ENCODE assay signal across 8 cellular contexts in genomic region chr10:24617771-24618396, GRCh38.
DNase-seq lines count a peak whose midpoint lies in the region; ATAC-seq and TF ChIP-seq lines count a peak whose summit lies in the region.

No MANE protein-coding gene starts in this region.

- TF ChIP-seq RAD21 in IMR-90 (IDR thresholded peaks at IDR 0.05; ENCODE audit: low read length): peak; percentile 60

- no peak overlapping the region for H3K18ac ChIP-seq in IMR-90 (ENCODE audit: low read depth, low read length)

- BruUV-seq in IMR-90 (replicated peaks; lab: Mats Ljungman, UMichigan) (no TSS peak), mammary epithelial cell (replicated peaks; lab: Mats Ljungman, UMichigan) (no TSS peak)

- no peak overlapping the region for H3K4me2 ChIP-seq in IMR-90 (ENCODE audit: low read depth, low read length)
- peak overlapping the region; percentile 33 for H3K4me2 ChIP-seq in mammary epithelial cell (ENCODE audit: insufficient read depth, low read depth, low read length)

- intact Hi-C loops in IMR-90 (cut with micrococcal nuclease) (loop anchor here (1.0 kb wide), 1 partner anchor 463 kb away; no protein-coding TSS in a partner anchor), mammary epithelial cell (cut with micrococcal nuclease) (loop anchor here (1.0 to 10.0 kb wide), 3 partner anchors 372 to 559 kb away; partner anchors contain the start of gene GPR158), left colon (cut with DNase I, micrococcal nuclease) (no loop called here)

- no peak overlapping the region for H2BK15ac ChIP-seq in IMR-90 (ENCODE audit: low read depth, low read length)

- H4K91ac ChIP-seq in IMR-90 (ENCODE audit: insufficient read depth, low read depth, low read length): no peak overlapping the region

- H3K9me1 ChIP-seq in IMR-90 (ENCODE audit: insufficient read depth, low read length): peaks cover 2% of the 10 kb centered on the region; the same call in 1 of the 2 replicates

- TF ChIP-seq POLR2A in IMR-90 (IDR thresholded peaks at IDR 0.05; ENCODE audit: low read depth, low read length): no peak

- no CpG with 5 or more reads among the region's 7 CpGs for WGBS in IMR-90 (ENCODE audit: extremely low coverage in 2 of 2, insufficient read length in 1 of 2), 2 experiments
- WGBS in mammary epithelial cell (ENCODE audit: low coverage, missing lambda C conversion rate): 54% methylated on average over 7 of the region's 7 CpGs

- TF ChIP-seq CTCF in IMR-90 (conservative IDR thresholded peaks at IDR 0.05; ENCODE audit: low read depth, low read length): peak; percentile 70
- TF ChIP-seq CTCF in mammary epithelial cell (conservative IDR thresholded peaks at IDR 0.05 in 1 of 2, IDR thresholded peaks at IDR 0.05 in 1 of 2; ENCODE audit: extremely low read depth in 1 of 2, insufficient read depth in 1 of 2, low read depth in 1 of 2, low read length in 2 of 2): peak; percentile 87 to 90

- no peaks in the 10 kb centered on the region for H3K27me3 ChIP-seq in IMR-90 (ENCODE audit: control insufficient read depth, insufficient read depth, low read length)
- no peaks in the 10 kb centered on the region for H3K27me3 ChIP-seq in mammary epithelial cell (ENCODE audit: insufficient read depth, low read length)

- H2AFZ ChIP-seq in IMR-90 (replicated peaks; ENCODE audit: low read length, poor library complexity) (no peak overlapping the region), mammary epithelial cell (ENCODE audit: low read depth, low read length) (no peak overlapping the region)

- no peak overlapping the region for H4K8ac ChIP-seq in IMR-90 (ENCODE audit: low read depth in 2 of 2, low read length in 2 of 2)

- H2BK5ac ChIP-seq in IMR-90 (ENCODE audit: low read depth, low read length, poor library complexity, severe bottlenecking): no peak overlapping the region

- H3K79me1 ChIP-seq in IMR-90 (ENCODE audit: low read depth in 1 of 2, low read length in 2 of 2): peaks cover 18 to 40% of the 10 kb centered on the region in 2 experiments

- no peak overlapping the region for H2AK9ac ChIP-seq in IMR-90 (replicated peaks; ENCODE audit: low read depth, low read length, poor library complexity)

- ATAC-seq in activated CD4-positive, CD25-positive, alpha-beta regulatory T cell treated with anti-CD3 and anti-CD28 coated beads, Interleukin-2, amount 50 U/mL, for 24 hours: no peak
- ATAC-seq in IMR-90 (ENCODE audit: low read depth): no peak; the same call in 1 of the 2 replicates
- ATAC-seq in left colon: peak; percentile 73
- no peak for ATAC-seq in HG02970 (IDR thresholded peaks at IDR 0.05; ENCODE audit: low FRiP score, unreplicated experiment)

- POLR2A ChIA-PET in IMR-90 (lab: Charles Lee; ENCODE audit: unreplicated experiment): no interaction called here

- H3K27ac ChIP-seq in IMR-90 (ENCODE audit: insufficient read depth, low read length): no peak overlapping the region
- peak overlapping the region; percentile 55 for H3K27ac ChIP-seq in mammary epithelial cell (ENCODE audit: insufficient read depth, low read depth, low read length)

- peaks cover 35% of the 10 kb centered on the region for H3K79me2 ChIP-seq in mammary epithelial cell (ENCODE audit: insufficient read depth, low read length)

- H3K56ac ChIP-seq in IMR-90 (ENCODE audit: extremely low read depth, insufficient read depth, low read length): no peak overlapping the region

- H3K4me3 ChIP-seq in IMR-90 (ENCODE audit: insufficient read depth, low read depth, low read length) (no peak overlapping the region), mammary epithelial cell (replicated peaks in 1 of 3; ENCODE audit: insufficient read depth in 1 of 3, low read depth in 2 of 3, low read length in 3 of 3) (no peak overlapping the region)

- peaks cover 16% of the 10 kb centered on the region for H3K36me3 ChIP-seq in IMR-90 (ENCODE audit: control insufficient read depth, insufficient read depth, low read length)
- peaks cover 6% of the 10 kb centered on the region for H3K36me3 ChIP-seq in mammary epithelial cell (ENCODE audit: insufficient read depth, low read length)

- no peak overlapping the region for H2AK5ac ChIP-seq in IMR-90 (ENCODE audit: low read depth, low read length)

- in situ Hi-C loops in IMR-90 (cut with MboI; ENCODE audit: low sequenced_read_pairs): no loop called here
- in situ Hi-C loops in mammary epithelial cell (cut with MboI; ENCODE audit: low sequenced_read_pairs in 2 of 2): no loop called here

- H3K4me1 ChIP-seq in IMR-90 (ENCODE audit: control insufficient read depth, insufficient read depth, low read length) (peaks cover 4% of the 10 kb centered on the region; the same call in 1 of the 2 replicates), mammary epithelial cell (ENCODE audit: insufficient read depth, low read length) (peaks cover 43% of the 10 kb centered on the region)

- no peak overlapping the region for H3K4ac ChIP-seq in IMR-90 (ENCODE audit: low read depth, low read length)

- H3K9ac ChIP-seq in IMR-90 (ENCODE audit: low read depth, low read length): no peak overlapping the region
- H3K9ac ChIP-seq in mammary epithelial cell (ENCODE audit: insufficient read depth, low read length): peak overlapping the region; percentile 6

- H4K20me1 ChIP-seq in IMR-90 (ENCODE audit: insufficient read depth, low read length): peaks cover 7% of the 10 kb centered on the region; the same call in 1 of the 2 replicates
- H4K20me1 ChIP-seq in mammary epithelial cell (ENCODE audit: insufficient read depth, low read length): peaks cover 2% of the 10 kb centered on the region

- H3K14ac ChIP-seq in IMR-90 (replicated peaks; ENCODE audit: low read depth, low read length): no peak overlapping the region

- CTCF ChIA-PET in IMR-90 (lab: Yijun Ruan, JAX) (interaction anchor here (0.6 to 4.7 kb wide), 21 partner anchors 9 to 501 kb away, joined by 3 to 17 read pairs (median 3); no protein-coding TSS in a partner anchor), mammary epithelial cell (lab: Charles Lee; ENCODE audit: low non-redundant PET) (interaction anchor here (0.6 kb wide), 3 partner anchors 315 to 388 kb away, joined by 3 to 4 read pairs (median 3); no protein-coding TSS in a partner anchor)

- no peak overlapping the region for H3K23ac ChIP-seq in IMR-90 (ENCODE audit: low read depth, low read length)

- no peak overlapping the region for H4K5ac ChIP-seq in IMR-90 (ENCODE audit: low read depth, low read length)

- H3K9me3 ChIP-seq in IMR-90 (ENCODE audit: control insufficient read depth, insufficient read depth, low read length) (no peaks in the 10 kb centered on the region), mammary epithelial cell (replicated peaks; ENCODE audit: insufficient read depth, low read length) (no peaks in the 10 kb centered on the region)

- no peak overlapping the region for H2BK120ac ChIP-seq in IMR-90 (ENCODE audit: low read depth, low read length)

- dilution Hi-C loops in IMR-90 (cut with HindIII; ENCODE audit: low sequenced_read_pairs, unreplicated experiment) (no loop called here), mammary epithelial cell (cut with HindIII; ENCODE audit: low sequenced_read_pairs) (loop anchor here (5.0 to 25.0 kb wide), 2 partner anchors 34 to 444 kb away; no protein-coding TSS in a partner anchor)

- no peak overlapping the region for H2BK20ac ChIP-seq in IMR-90 (ENCODE audit: low read depth, low read length)

- peak in 3 of 4 experiments; percentile 3 to 12 (median 7) for DNase-seq in activated CD4-positive, CD25-positive, alpha-beta regulatory T cell (lab: John Stamatoyannopoulos, UW)
- DNase-seq in IMR-90: peak; percentile 31
- peak; percentile 52 for DNase-seq in UCSD-AML1 (lab: John Stamatoyannopoulos, UW; ENCODE audit: unreplicated experiment)
- peak; percentile 17 for DNase-seq in mammary epithelial cell
- DNase-seq in left colon: peak; percentile 33 to 76
- DNase-seq in stimulated activated CD8-positive, alpha-beta memory T cell treated with anti-CD3 and anti-CD28 coated beads, Interleukin-4, amount 100 ng/mL, for 24 hours (ENCODE audit: low read depth): peak; percentile 4

TF ChIP-seq in IMR-90, 13 proteins besides CTCF, POLR2A, EP300 and RAD21:
- TF ChIP-seq RCOR1 (IDR thresholded peaks at IDR 0.05; ENCODE audit: insufficient replicate concordance, low read length): no peak
- TF ChIP-seq SMC3 (IDR thresholded peaks at IDR 0.05; ENCODE audit: low read depth, low read length): peak; percentile 57
- TF ChIP-seq FOS (IDR thresholded peaks at IDR 0.05; ENCODE audit: low read depth, low read length): no peak
- no peak for TF ChIP-seq RFX5 (IDR thresholded peaks at IDR 0.05; ENCODE audit: low read depth, low read length)
- TF ChIP-seq MAZ (IDR thresholded peaks at IDR 0.05; ENCODE audit: borderline replicate concordance, low read depth, low read length): no peak
- no peak for TF ChIP-seq MAFK (IDR thresholded peaks at IDR 0.05; ENCODE audit: low read depth, low read length)

Comparison
In these comparisons a context has a peak if more than half of its experiments do, and no peak if none do; other contexts are left out.
1. DNase-seq: peak in every context shown above with its lines; median percentile 54 in left colon; 52 in UCSD-AML1; 31 in IMR-90; 17 in mammary epithelial cell; 7 in activated CD4-positive, CD25-positive, alpha-beta regulatory T cell; 4 in stimulated activated CD8-positive, alpha-beta memory T cell treated with anti-CD3 and anti-CD28 coated beads, Interleukin-4, amount 100 ng/mL, for 24 hours.
2. intact Hi-C loops: an anchor here in IMR-90 (1.0 kb wide) and mammary epithelial cell (1.0 to 10.0 kb wide); none called in left colon.